ENCODE assay signal across 17 cellular contexts in genomic region chr3:127682576-127682975, GRCh38. TPM values are rescaled to one million over a fixed set of nuclear protein-coding genes. Genes with fewer than 3 reads are reported as not detected.
DNase-seq lines count a peak whose midpoint lies in the region; ATAC-seq and TF ChIP-seq lines count a peak whose summit lies in the region.
"Had no signal": no experiment of that assay in that cellular context is flagged by ENCODE, and none has a peak within 500 bp of the region (broad histone marks: within the 10 kb centered on the region; RNA-seq: fewer than 3 reads in every experiment).

No MANE protein-coding gene starts in this region.

- H3K4me1 ChIP-seq in spleen, result peaks cover 0 to 75% (median 15%) of the 10 kb centered on the region in 6 donors
- H3K4me1 ChIP-seq in foreskin keratinocyte, result peaks cover 13% of the 10 kb centered on the region
- H3K4me1 ChIP-seq: parathyroid adenoma had no signal

- 86 to 96% (median 88%) methylated on average over 7 to 8 of the region's 8 CpGs for WGBS in spleen, 5 donors

- H3K36me3 ChIP-seq in spleen, result peaks cover 0 to 49% (median 22%) of the 10 kb centered on the region in 6 donors
- H3K36me3 ChIP-seq: SJSA1 had no signal

- H3K4me3 ChIP-seq in spleen, result no peak overlapping the region
- H3K4me3 ChIP-seq: SJSA1, tibial nerve had no signal

- intact Hi-C loops in spleen (cut with DNase I; ENCODE audit: low total_unique reads), result no loop called here

- H3K27ac ChIP-seq in spleen (peak overlapping the region in 4 of 8 donors; percentile 57 to 96 (median 67)), foreskin keratinocyte (no peak overlapping the region)
- H3K27ac ChIP-seq: 22Rv1, parathyroid adenoma, SJSA1 had no signal

- peak; percentile 47 to 78 for DNase-seq in NCI-H526 (lab: John Stamatoyannopoulos, UW)
- no peak for DNase-seq in NCI-H526 treated with DMSO at 0.1 percent for 48 hours (lab: John Stamatoyannopoulos, UW)
- DNase-seq in NCI-H69 (lab: John Stamatoyannopoulos, UW), result peak; percentile 16
- peak; percentile 50 for DNase-seq in islet precursor cell
- DNase-seq in spleen, result peak; percentile 68
- no peak for DNase-seq in foreskin keratinocyte
- DNase-seq: DND-41; effector memory CD8-positive, alpha-beta T cell; midbrain; NCI-H2081 treated with DMSO at 0.1 percent for 48 hours; NK-92 treated with Interleukin-12 subunit alpha and Interleukin-12 subunit beta, amount 100 ng/mL, for 24 hours had no signal

- TF ChIP-seq POLR2A in spleen (IDR thresholded peaks at IDR 0.05), result no peak

- ATAC-seq in HG02970 (IDR thresholded peaks at IDR 0.05; ENCODE audit: low FRiP score, unreplicated experiment) (no peak), GM18909 (IDR thresholded peaks at IDR 0.05; ENCODE audit: poor library complexity, unreplicated experiment) (no peak), foreskin keratinocyte (no peak)
- ATAC-seq: effector memory CD8-positive, alpha-beta T cell had no signal

- H3K9me3 ChIP-seq in spleen, result no peaks in the 10 kb centered on the region
- H3K9me3 ChIP-seq: SJSA1, tibial nerve had no signal

- H3K27me3 ChIP-seq in spleen (replicated peaks in 1 of 7) (no peaks in the 10 kb centered on the region), foreskin keratinocyte (no peaks in the 10 kb centered on the region)
- H3K27me3 ChIP-seq: SJSA1, tibial nerve had no signal

- TF ChIP-seq CTCF in spleen (IDR thresholded peaks at IDR 0.05 in 8 of 11, conservative IDR thresholded peaks at IDR 0.05 in 3 of 11) (no peak), foreskin keratinocyte (conservative IDR thresholded peaks at IDR 0.05) (no peak)

RNA-seq across cellular contexts. Expression of gene ABTB1, which starts 9.8 kb away (rescaled TPM):
- total RNA-seq in spleen (100 to 1,000 TPM in 6 of 7 donors, 10 to 100 TPM in 1; 91.9 to 172 (median 152) TPM), foreskin keratinocyte (6.6 and 6.9 TPM in 2 replicates)
- polyA plus RNA-seq in spleen (100 to 1,000 TPM in 2 of 3 donors, 10 to 100 TPM in 1; 57.9 to 156 (median 138) TPM), foreskin keratinocyte (12.8 and 14.2 TPM in 2 replicates)

RNA-seq across cellular contexts. Expression of gene PODXL2, which starts 53.6 kb away (rescaled TPM):
- total RNA-seq in spleen, result 1 to 10 TPM in 6 of 7 donors, under 1 TPM in 1; 0.77 to 3.1 (median 2.5) TPM
- polyA plus RNA-seq in spleen, result 1 to 10 TPM in 2 of 3 donors, under 1 TPM in 1; 0.87 to 2.7 (median 1.4) TPM
- total RNA-seq in foreskin keratinocyte, result 2.5 and 3.4 TPM in 2 replicates
- 2.5 and 3.5 TPM in 2 replicates for polyA plus RNA-seq in foreskin keratinocyte

Comparison
In these comparisons a context has a peak if more than half of its experiments do, and no peak if none do; other contexts are left out.
1. DNase-seq: peak in NCI-H526 (2 of 2), NCI-H69 (single experiment), islet precursor cell (single experiment) and spleen (single experiment); none in NCI-H526 treated with DMSO at 0.1 percent for 48 hours (single experiment) and foreskin keratinocyte (0 of 2).
2. RNA of gene ABTB1, which starts 9.8 kb away (total RNA-seq): 91.9 to 172 TPM in spleen; 6.6 to 6.9 TPM in foreskin keratinocyte; every median in the first group is over 10 times any median in the second.